ENCODE assay signal across 34 cellular contexts in the genomic region with DNA sequence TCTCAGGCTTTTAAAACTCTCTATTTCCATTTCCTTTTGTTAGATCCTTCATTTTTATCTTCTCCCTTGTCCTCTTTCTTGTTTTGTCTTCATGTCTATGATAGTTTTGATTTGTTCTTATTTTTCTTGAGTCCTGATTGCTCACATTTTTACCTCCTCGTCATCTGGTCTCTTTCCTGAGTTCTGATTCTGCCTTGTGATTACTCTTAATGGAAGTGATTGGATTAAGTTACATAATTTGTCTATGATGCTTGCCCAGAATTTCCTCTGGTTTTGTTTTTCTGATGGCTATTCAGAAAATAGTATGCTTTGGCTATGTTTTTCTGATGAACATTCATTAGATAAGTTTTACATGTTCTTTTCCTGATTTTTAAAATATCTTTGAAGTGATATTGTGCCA.
"Had no signal": no experiment of that assay in that cellular context is flagged by ENCODE, and none has a peak within 500 bp of the region (broad histone marks: within the 10 kb centered on the region; RNA-seq: fewer than 3 reads in every experiment).

No MANE protein-coding gene starts in this region.

- H3K27me3 ChIP-seq: adrenal gland, body of pancreas, brain microvascular endothelial cell, breast epithelium had no signal

- H3K4me1 ChIP-seq: adrenal gland, breast epithelium had no signal

- ATAC-seq: activated CD8-positive, alpha-beta T cell treated with anti-CD3 and anti-CD28 coated beads for 36 hours; activated naive CD4-positive, alpha-beta T cell treated with anti-CD3 and anti-CD28 coated beads, Interleukin-2, amount 50 U/mL, for 72 hours; activated T-cell treated with anti-CD3 and anti-CD28 coated beads, Interleukin-2, amount 50 U/mL, for 4 hours; activated T-cell treated with anti-CD3 and anti-CD28 coated beads, Interleukin-2, amount 50 U/mL, for 72 hours; activated T-helper 17 cell treated with anti-CD3 and anti-CD28 coated beads, Interleukin-2, amount 50 U/mL, for 72 hours; body of pancreas had no signal

- H3K4me3 ChIP-seq: adrenal gland, body of pancreas, breast epithelium had no signal

- H3K9me3 ChIP-seq: adrenal gland, body of pancreas, breast epithelium had no signal

- FAIRE-seq: astrocyte, TTC549 had no signal

- DNase-seq: activated B cell treated with CpG ODN at 0.5 μM for 24 hours; activated CD4-positive, alpha-beta memory T cell treated with anti-CD3 and anti-CD28 coated beads for 36 hours; activated CD4-positive, alpha-beta T cell treated with anti-CD3 and anti-CD28 coated beads for 4 hours; activated CD4-positive, alpha-beta T cell treated with anti-CD3 and anti-CD28 coated beads, Interleukin-2, amount 10 ng/mL, durations not matched to agents 24 days and 14 days; activated CD4-positive, alpha-beta T cell treated with anti-CD3 and anti-CD28 coated beads, Interleukin-2, amount 50 U/mL, for 1 hour; activated CD4-positive, alpha-beta T cell treated with anti-CD3 and anti-CD28 coated beads, Interleukin-2, amount 50 U/mL, for 4 hours; activated CD4-positive, CD25-positive, alpha-beta regulatory T cell treated with anti-CD3 and anti-CD28 coated beads, Interleukin-2, amount 50 U/mL, for 72 hours; activated CD8-positive, alpha-beta memory T cell treated with anti-CD3 and anti-CD28 coated beads, Interleukin-2, amount 50 U/mL, for 4 hours; activated CD8-positive, alpha-beta T cell treated with anti-CD3 and anti-CD28 coated beads for 36 hours; activated effector memory CD4-positive, alpha-beta T cell treated with anti-CD3 and anti-CD28 coated beads, Interleukin-2, amount 50 U/mL, for 16 hours; activated gamma-delta T cell treated with Interleukin-2 at 50 U/mL for 16 hours; activated naive CD4-positive, alpha-beta T cell; activated naive CD4-positive, alpha-beta T cell treated with anti-CD3 and anti-CD28 coated beads for 36 hours; activated naive CD4-positive, alpha-beta T cell treated with anti-CD3 and anti-CD28 coated beads, Interleukin-2, amount 50 U/mL, for 16 hours; activated naive CD8-positive, alpha-beta T cell treated with anti-CD3 and anti-CD28 coated beads for 36 hours; activated T-cell treated with anti-CD3 and anti-CD28 coated beads for 4 hours; activated T-cell treated with anti-CD3 and anti-CD28 coated beads, Interleukin-2, amount 50 U/mL, for 1 hour; activated T-cell treated with anti-CD3 and anti-CD28 coated beads, Interleukin-2, amount 50 U/mL, for 4 hours; activated T-cell treated with anti-CD3 and anti-CD28 coated beads, Interleukin-2, amount 50 U/mL, for 72 hours; adrenal gland; amniotic stem cell; aorta; body of pancreas; brain microvascular endothelial cell; caudate nucleus; cerebellar nuclear complex; T-helper 2 cell; T-helper 9 cell had no signal

- H3K27ac ChIP-seq: adrenal gland, body of pancreas, brain microvascular endothelial cell, breast epithelium, VCaP had no signal

- H3K36me3 ChIP-seq: adrenal gland, brain microvascular endothelial cell, breast epithelium had no signal
